ENCODE assay signal across 21 cellular contexts in the genomic region with DNA sequence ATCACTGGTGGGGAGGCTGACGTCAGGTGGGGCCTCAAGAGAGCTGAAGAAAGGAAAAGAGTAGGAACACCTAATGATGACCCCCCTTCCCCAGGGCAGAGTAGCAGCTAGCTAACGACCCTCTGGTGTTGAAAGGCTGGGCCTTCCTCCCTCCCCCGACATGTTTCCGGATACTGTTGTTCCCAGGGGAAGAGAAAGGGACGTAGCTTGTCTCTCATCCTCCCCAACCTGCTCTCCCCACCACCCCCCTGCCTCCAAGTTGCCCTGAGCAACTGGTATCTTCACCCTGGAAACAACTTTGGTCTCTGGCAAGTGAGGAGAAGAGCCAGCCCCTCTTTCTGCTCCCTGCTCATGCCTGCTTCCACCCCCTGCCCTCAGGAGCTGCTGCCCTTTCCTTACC. TPM values are rescaled to one million over a fixed set of nuclear protein-coding genes. Genes with fewer than 3 reads are reported as not detected.
A peak's percentile ranks its signal among the peaks of the same experiment; 100 is the strongest.
DNase-seq lines count a peak whose midpoint lies in the region; ATAC-seq and TF ChIP-seq lines count a peak whose summit lies in the region.
"Had no signal": no experiment of that assay in that cellular context is flagged by ENCODE, and none has a peak within 500 bp of the region (broad histone marks: within the 10 kb centered on the region; RNA-seq: fewer than 3 reads in every experiment).

No MANE protein-coding gene starts in this region.

- intact Hi-C loops in body of pancreas (cut with DNase I): no loop called here

- DNase-seq in H7 (peak; percentile 58), NB4 (ENCODE audit: low read depth) (peak; percentile 28), hepatocyte (ENCODE audit: low spot score) (no peak), osteoblast (ENCODE audit: insufficient read length, low spot score, missing footprints) (peak; percentile 32), body of pancreas (no peak), mesenteric fat pad (ENCODE audit: low spot score) (no peak), SIG-M5 treated with dmso at 0.1 percent for 504 hours (lab: John Stamatoyannopoulos, UW; ENCODE audit: unreplicated experiment) (no peak)
- DNase-seq: activated CD4-positive, alpha-beta memory T cell treated with anti-CD3 and anti-CD28 coated beads, Interleukin-2, amount 10 ng/mL, durations not matched to agents 7 days and 5 days; activated T-cell treated with anti-CD3 and anti-CD28 coated beads, Interleukin-2, amount 50 U/mL, for 72 hours; AML-193; cortex of kidney; foreskin melanocyte; HCEC 1CT; mesenchymal stem cell; NCI-H187; NCI-H446 treated with DMSO at 0.1 percent for 48 hours; occipital lobe; SHP77 had no signal

- H3K9me3 ChIP-seq in hepatocyte (ENCODE audit: low read depth): no peaks in the 10 kb centered on the region
- H3K9me3 ChIP-seq in osteoblast (ENCODE audit: low read depth, low read length): no peaks in the 10 kb centered on the region
- H3K9me3 ChIP-seq in body of pancreas: no peaks in the 10 kb centered on the region

- H3K36me3 ChIP-seq in H7 (replicated peaks; ENCODE audit: control insufficient read depth, insufficient read depth, low read length) (no peaks in the 10 kb centered on the region; the same call in 1 of the 2 replicates), hepatocyte (replicated peaks; ENCODE audit: insufficient read depth, low read depth) (no peaks in the 10 kb centered on the region), osteoblast (ENCODE audit: insufficient read depth, low read length) (no peaks in the 10 kb centered on the region), body of pancreas (replicated peaks in 1 of 2; ENCODE audit: insufficient read depth in 1 of 2, low read depth in 2 of 2) (no peaks in the 10 kb centered on the region)

- TF ChIP-seq CTCF in NB4 (IDR thresholded peaks at IDR 0.05; ENCODE audit: low read depth, low read length): no peak
- no peak for TF ChIP-seq CTCF in hepatocyte (IDR thresholded peaks at IDR 0.05; ENCODE audit: poor library complexity)
- TF ChIP-seq CTCF in osteoblast (IDR thresholded peaks at IDR 0.05; ENCODE audit: extremely low read depth, low read depth, low read length): no peak
- no peak for TF ChIP-seq CTCF in body of pancreas (IDR thresholded peaks at IDR 0.05)

- no peak for TF ChIP-seq POLR2A in NB4 (IDR thresholded peaks at IDR 0.05; ENCODE audit: extremely low read depth, insufficient read length)
- TF ChIP-seq POLR2A in body of pancreas (IDR thresholded peaks at IDR 0.05): no peak

- H3K4me3 ChIP-seq in H7 (ENCODE audit: insufficient read depth, low read depth, low read length) (no peak overlapping the region), NB4 (ENCODE audit: low read depth, low read length) (no peak overlapping the region), hepatocyte (no peak overlapping the region), osteoblast (ENCODE audit: insufficient read depth, low read length) (no peak overlapping the region), body of pancreas (no peak overlapping the region)

- H3K27me3 ChIP-seq in H7 (ENCODE audit: control insufficient read depth, insufficient read depth, low read length) (peaks cover 34% of the 10 kb centered on the region), hepatocyte (peaks cover 3% of the 10 kb centered on the region), osteoblast (ENCODE audit: insufficient read depth, low read length) (peaks cover 11% of the 10 kb centered on the region), body of pancreas (no peaks in the 10 kb centered on the region)

- no peak for ATAC-seq in body of pancreas
- ATAC-seq: activated naive CD4-positive, alpha-beta T cell treated with anti-CD3 and anti-CD28 coated beads, Interleukin-2, amount 50 U/mL, for 72 hours; activated T-cell treated with anti-CD3 and anti-CD28 coated beads, Interleukin-2, amount 50 U/mL, for 72 hours had no signal

- H3K79me2 ChIP-seq in hepatocyte (peaks cover 7% of the 10 kb centered on the region), osteoblast (ENCODE audit: insufficient read depth, low read length) (no peaks in the 10 kb centered on the region)

- peak overlapping the region; percentile 91 for H3K4me2 ChIP-seq in hepatocyte
- no peak overlapping the region for H3K4me2 ChIP-seq in osteoblast (ENCODE audit: insufficient read depth, low read length)

- H3K9me2 ChIP-seq in hepatocyte (replicated peaks; ENCODE audit: insufficient read depth): no peaks in the 10 kb centered on the region

- H4K20me1 ChIP-seq in hepatocyte (ENCODE audit: insufficient read depth, poor library complexity, severe bottlenecking) (no peaks in the 10 kb centered on the region), osteoblast (ENCODE audit: insufficient read depth, low read length) (peaks cover 2% of the 10 kb centered on the region)

- H3K4me1 ChIP-seq in hepatocyte (ENCODE audit: insufficient read depth): peaks cover 20% of the 10 kb centered on the region
- peaks cover 16% of the 10 kb centered on the region for H3K4me1 ChIP-seq in osteoblast (ENCODE audit: insufficient read depth, low read length)
- H3K4me1 ChIP-seq in body of pancreas: peaks cover 21% of the 10 kb centered on the region

- 36% methylated on average over 4 of the region's 5 CpGs for WGBS in hepatocyte (ENCODE audit: low lambda C conversion rate, missing lambda C conversion rate)
- 59 to 82% methylated on average over 5 of the region's 5 CpGs for WGBS in body of pancreas, 2 donors

- no peak overlapping the region for H3K27ac ChIP-seq in hepatocyte
- no peak overlapping the region for H3K27ac ChIP-seq in osteoblast (ENCODE audit: low read depth, low read length)
- no peak overlapping the region for H3K27ac ChIP-seq in body of pancreas
- H3K27ac ChIP-seq: epithelial cell of prostate, HL-60 had no signal

- H2AFZ ChIP-seq in hepatocyte: no peak overlapping the region
- no peak overlapping the region for H2AFZ ChIP-seq in osteoblast (ENCODE audit: low read length)

RNA-seq across cellular contexts. Expression of gene SEMA6C, which starts 2.4 kb away (rescaled TPM):
- 6.1 and 8.0 TPM in 2 replicates for total RNA-seq in H7 (2014; rRNA removed; shearing (Covaris generic))
- total RNA-seq in hepatocyte (6.3 and 41.6 TPM in 2 replicates), osteoblast (1.5 and 2.2 TPM in 2 replicates), body of pancreas (1 to 10 TPM; 3.6 to 5.3 TPM), mesenteric fat pad (4.8 TPM)
- polyA plus RNA-seq in hepatocyte: 13.9 and 25.1 TPM in 2 replicates

RNA-seq across cellular contexts. Expression of gene TNFAIP8L2, which starts 12.5 kb away (rescaled TPM):
- 0.14 and 0.15 TPM in 2 replicates for total RNA-seq in H7 (2014; rRNA removed; shearing (Covaris generic))
- total RNA-seq in hepatocyte (0.64 TPM in 1 of 2 replicates, not detected in the other), osteoblast (not detected in 2 replicates), body of pancreas (1 to 10 TPM in 1 of 2 donors, under 1 TPM in 1; 0.99 to 1.6 TPM), mesenteric fat pad (8.0 TPM)
- 0.70 TPM in 1 of 2 replicates, not detected in the other for polyA plus RNA-seq in hepatocyte

RNA-seq across cellular contexts. Expression of gene LYSMD1, which starts 21.7 kb away (rescaled TPM):
- 20.0 and 22.5 TPM in 2 replicates for total RNA-seq in H7 (2014; rRNA removed; shearing (Covaris generic))
- total RNA-seq in hepatocyte (13.0 and 16.2 TPM in 2 replicates), osteoblast (10.6 and 12.7 TPM in 2 replicates), body of pancreas (1 to 10 TPM; 6.7 to 9.6 TPM), mesenteric fat pad (5.3 TPM)
- polyA plus RNA-seq in hepatocyte: 1.0 and 2.5 TPM in 2 replicates

RNA-seq across cellular contexts. Expression of gene SCNM1, which starts 22.0 kb away (rescaled TPM):
- total RNA-seq in H7 (2014; rRNA removed; shearing (Covaris generic)): 76.1 and 78.8 TPM in 2 replicates
- total RNA-seq in hepatocyte (21.5 and 26.4 TPM in 2 replicates), osteoblast (25.3 and 26.8 TPM in 2 replicates), body of pancreas (10 to 100 TPM; 16.2 to 28.0 TPM), mesenteric fat pad (32.7 TPM)
- polyA plus RNA-seq in hepatocyte: 55.4 and 57.5 TPM in 2 replicates

RNA-seq across cellular contexts. Expression of gene TMOD4, which starts 31.8 kb away (rescaled TPM):
- total RNA-seq in H7 (2014; rRNA removed; shearing (Covaris generic)): 0.80 TPM in 1 of 2 replicates, not detected in the other
- not detected in 2 replicates for total RNA-seq in hepatocyte
- polyA plus RNA-seq in hepatocyte: 0.44 TPM in 1 of 2 replicates, not detected in the other
- 0.36 TPM in 1 of 2 replicates, not detected in the other for total RNA-seq in osteoblast
- 1 to 10 TPM in 1 of 2 donors, not detected in 1; 3.0 TPM for total RNA-seq in body of pancreas
- not detected for total RNA-seq in mesenteric fat pad
- total RNA-seq: occipital lobe had no signal

Comparison
In these comparisons a context has a peak if more than half of its experiments do, and no peak if none do; other contexts are left out.
1. DNase-seq: peak in H7 (single experiment), NB4 (single experiment) and osteoblast (single experiment); none in hepatocyte (single experiment), body of pancreas (0 of 4), mesenteric fat pad (single experiment) and SIG-M5 treated with dmso at 0.1 percent for 504 hours (single experiment).